Comparison of ENCODE assay signal across 20 cellular contexts in the genomic region with DNA sequence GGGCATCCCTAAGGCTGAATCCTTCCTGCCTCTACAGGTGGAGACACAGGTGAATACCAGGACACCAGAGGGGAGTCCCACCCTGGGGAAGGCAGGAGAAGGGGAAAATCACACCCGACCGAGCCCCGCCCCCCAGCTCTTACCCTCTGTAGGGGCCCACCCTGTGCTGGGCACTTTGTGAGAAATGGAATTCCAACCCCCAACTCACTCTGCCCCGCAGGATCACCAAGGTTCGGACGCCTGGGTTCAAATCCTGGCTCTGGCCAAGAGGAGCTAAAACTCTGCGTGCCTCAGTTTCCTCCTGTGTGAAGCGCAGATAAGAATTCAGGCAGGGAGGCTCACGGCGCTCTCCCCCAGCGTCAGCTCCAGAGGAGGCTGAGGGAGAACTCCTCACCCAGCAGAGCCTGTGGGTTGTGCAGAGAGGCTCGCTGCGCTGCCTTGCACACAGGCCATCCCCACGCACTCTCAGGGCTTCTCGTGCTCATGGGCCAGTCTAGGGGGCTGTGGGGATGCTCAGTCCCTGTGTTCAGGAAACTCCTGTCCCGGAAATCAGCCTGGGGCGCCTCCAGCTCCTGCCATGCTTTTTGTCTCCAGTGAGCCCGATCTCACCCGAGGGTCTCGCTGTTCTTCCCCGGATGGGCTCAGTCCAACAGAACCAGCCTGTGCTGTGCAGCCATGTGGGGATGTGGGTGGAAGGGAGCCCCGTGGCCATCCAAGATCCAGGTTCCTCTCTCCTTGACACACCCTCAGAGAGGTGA. TPM values are rescaled to one million over a fixed set of nuclear protein-coding genes. Genes with fewer than 3 reads are reported as not detected.
"Had no signal": no experiment of that assay in that cellular context is flagged by ENCODE, and none has a peak within 500 bp of the region (broad histone marks: within the 10 kb centered on the region; RNA-seq: fewer than 3 reads in every experiment).

No MANE protein-coding gene starts in this region.

RNA-seq across cellular contexts. Expression of a gene that starts 3.4 kb away (rescaled TPM):
- total RNA-seq: activated B cell treated with CpG ODN at 0.5 μM for 24 hours; activated CD4-positive, alpha-beta memory T cell treated with anti-CD3 and anti-CD28 coated beads for 36 hours; activated CD4-positive, alpha-beta T cell treated with anti-CD3 and anti-CD28 coated beads for 36 hours; activated CD4-positive, alpha-beta T cell treated with anti-CD3 and anti-CD28 coated beads, Interleukin-2, amount 10 ng/mL, durations not matched to agents 24 days and 14 days; activated CD8-positive, alpha-beta memory T cell treated with anti-CD3 and anti-CD28 coated beads for 36 hours; activated CD8-positive, alpha-beta memory T cell treated with anti-CD3 and anti-CD28 coated beads, Interleukin-2, amount 10 ng/mL, durations not matched to agents 7 days and 5 days; activated CD8-positive, alpha-beta T cell treated with anti-CD3 and anti-CD28 coated beads, Interleukin-2, amount 10 ng/mL, durations not matched to agents 7 days and 5 days; activated naive CD4-positive, alpha-beta T cell treated with anti-CD3 and anti-CD28 coated beads, Interleukin-2, amount 50 U/mL, for 72 hours; activated naive CD8-positive, alpha-beta T cell treated with anti-CD3 and anti-CD28 coated beads, Interleukin-2, amount 10 ng/mL, durations not matched to agents 7 days and 5 days; activated T-helper 1 cell treated with anti-CD3 and anti-CD28 coated beads, Interleukin-12 subunit alpha, Interleukin-12 subunit beta, Interleukin-2, Interleukin-4 antibody, amounts not matched to agents 30 ng/mL and 10 ng/mL and 1 ng/mL, durations not matched to agents 14 hours and 24 hours and 36 hours; activated T-helper 2 cell treated with anti-CD3 and anti-CD28 coated beads, Interferon-gamma antibody, Interleukin-2, Interleukin-4, amounts not matched to agents 10 μg/mL and 5 μg/mL and 100 μg/mL, durations not matched to agents 14 hours and 24 hours and 36 hours; ascending aorta; breast epithelium; cardiac muscle cell; colonic mucosa; dorsolateral prefrontal cortex; esophagus muscularis mucosa; foreskin keratinocyte; gastrocnemius medialis; T-helper 17 cell had no signal
- polyA plus RNA-seq: cardiac muscle cell, foreskin keratinocyte had no signal

RNA-seq across cellular contexts. Expression of a gene that starts 18.5 kb away (rescaled TPM):
- total RNA-seq: activated CD8-positive, alpha-beta T cell treated with anti-CD3 and anti-CD28 coated beads, Interleukin-2, amount 10 ng/mL, durations not matched to agents 7 days and 5 days; activated T-helper 1 cell treated with anti-CD3 and anti-CD28 coated beads, Interleukin-12 subunit alpha, Interleukin-12 subunit beta, Interleukin-2, Interleukin-4 antibody, amounts not matched to agents 30 ng/mL and 10 ng/mL and 1 ng/mL, durations not matched to agents 14 hours and 24 hours and 36 hours had no signal

RNA-seq across cellular contexts. Expression of a gene that starts 46.8 kb away (rescaled TPM):
- total RNA-seq: activated B cell treated with CpG ODN at 0.5 μM for 24 hours; activated CD4-positive, alpha-beta memory T cell treated with anti-CD3 and anti-CD28 coated beads for 36 hours; activated CD4-positive, alpha-beta T cell treated with anti-CD3 and anti-CD28 coated beads for 36 hours; activated CD4-positive, alpha-beta T cell treated with anti-CD3 and anti-CD28 coated beads, Interleukin-2, amount 10 ng/mL, durations not matched to agents 24 days and 14 days; activated CD8-positive, alpha-beta memory T cell treated with anti-CD3 and anti-CD28 coated beads for 36 hours; activated CD8-positive, alpha-beta memory T cell treated with anti-CD3 and anti-CD28 coated beads, Interleukin-2, amount 10 ng/mL, durations not matched to agents 7 days and 5 days; activated CD8-positive, alpha-beta T cell treated with anti-CD3 and anti-CD28 coated beads, Interleukin-2, amount 10 ng/mL, durations not matched to agents 7 days and 5 days; activated naive CD4-positive, alpha-beta T cell treated with anti-CD3 and anti-CD28 coated beads, Interleukin-2, amount 50 U/mL, for 72 hours; activated naive CD8-positive, alpha-beta T cell treated with anti-CD3 and anti-CD28 coated beads, Interleukin-2, amount 10 ng/mL, durations not matched to agents 7 days and 5 days; activated T-helper 1 cell treated with anti-CD3 and anti-CD28 coated beads, Interleukin-12 subunit alpha, Interleukin-12 subunit beta, Interleukin-2, Interleukin-4 antibody, amounts not matched to agents 30 ng/mL and 10 ng/mL and 1 ng/mL, durations not matched to agents 14 hours and 24 hours and 36 hours; activated T-helper 2 cell treated with anti-CD3 and anti-CD28 coated beads, Interferon-gamma antibody, Interleukin-2, Interleukin-4, amounts not matched to agents 10 μg/mL and 5 μg/mL and 100 μg/mL, durations not matched to agents 14 hours and 24 hours and 36 hours; ascending aorta; cardiac muscle cell; dorsolateral prefrontal cortex; esophagus muscularis mucosa; foreskin keratinocyte; T-helper 17 cell had no signal
- polyA plus RNA-seq: foreskin keratinocyte had no signal
